8 cellular contexts compared by ENCODE assay signal in the genomic region with DNA sequence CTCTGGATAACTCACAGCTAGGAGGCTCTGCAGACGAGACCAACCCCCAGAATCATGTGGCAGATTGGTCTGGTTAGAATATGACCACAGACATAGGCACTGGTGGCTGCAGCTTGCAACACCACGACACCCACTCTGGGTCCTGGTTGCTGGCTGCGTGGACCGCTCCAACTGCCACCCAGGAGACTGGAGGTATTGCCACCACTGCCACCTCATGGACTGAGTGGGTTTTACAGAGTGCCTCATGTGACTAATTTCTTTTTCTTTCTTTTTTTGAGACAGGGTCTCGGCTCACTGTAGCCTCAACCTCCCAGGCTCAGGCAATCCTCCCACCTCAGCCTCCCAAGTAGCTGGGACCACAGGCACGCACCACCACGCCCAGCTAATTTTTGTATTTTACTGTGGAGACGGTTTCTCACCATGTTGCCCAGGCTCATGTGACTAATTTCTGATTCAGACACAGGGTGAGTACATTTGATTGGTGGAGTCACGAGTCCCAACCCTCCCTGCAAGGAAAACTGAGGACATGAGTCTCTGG.
DNase-seq lines count a peak whose midpoint lies in the region; ATAC-seq lines count a peak whose summit lies in the region.

No MANE protein-coding gene starts in this region.

- DNase-seq in Ammon's horn (ENCODE audit: low spot score) = peak; percentile 85
- peak; percentile 67 for DNase-seq in NCI-H146 (lab: John Stamatoyannopoulos, UW)
- peak in 3 of 4 experiments; percentile 8 to 43 (median 37) for DNase-seq in activated CD4-positive, CD25-positive, alpha-beta regulatory T cell (lab: John Stamatoyannopoulos, UW)
- DNase-seq in central memory CD4-positive, alpha-beta T cell = peak; percentile 56
- peak; percentile 78 for DNase-seq in kidney tubule cell (ENCODE audit: low spot score)
- DNase-seq in stimulated activated CD4-positive, alpha-beta T cell treated with anti-CD3 and anti-CD28 coated beads, Interleukin-4, amount 100 ng/mL, for 24 hours = peak; percentile 66

- ATAC-seq in GM19372 (IDR thresholded peaks at IDR 0.05; ENCODE audit: low read depth, unreplicated experiment) = peak; percentile 60
- ATAC-seq in GM19455 (IDR thresholded peaks at IDR 0.05; ENCODE audit: unreplicated experiment) = no peak
